8 cellular contexts compared by ENCODE assay signal in genomic region chr12:106986625-106987389, GRCh38. TPM values are rescaled to one million over a fixed set of nuclear protein-coding genes. Genes with fewer than 3 reads are reported as not detected.
DNase-seq lines count a peak whose midpoint lies in the region; ATAC-seq and TF ChIP-seq lines count a peak whose summit lies in the region.

Gene MTERF2 (minus strand): TSS chr12:106987146. CDS start chr12:106978714, 8,432 bp downstream.

- H3K27ac ChIP-seq in C4-2B (peak within 1 kb of the TSS; percentile 73), ectodermal cell (ENCODE audit: insufficient read depth, low read depth, low read length, poor library complexity, severe bottlenecking) (peak within 1 kb of the TSS; percentile 44), lower lobe of right lung (peak within 1 kb of the TSS; percentile 90)

- no peaks in the 10 kb centered on the region for H3K9me3 Mint-ChIP-seq in activated CD8-positive, alpha-beta T cell treated with anti-CD3 and anti-CD28 coated beads, Interleukin-2, amount 10 ng/mL, durations not matched to agents 7 days and 5 days (ENCODE audit: insufficient read depth)

- POLR2A ChIA-PET in activated CD8-positive, alpha-beta T cell treated with anti-CD3 and anti-CD28 coated beads, Interleukin-2, amount 10 ng/mL, durations not matched to agents 7 days and 5 days (lab: Charles Lee) = interaction anchor here (0.8 to 1.1 kb wide), 2 partner anchors 14 to 29 kb away, joined by 3 to 4 read pairs; no protein-coding TSS in a partner anchor

- H3K9me3 ChIP-seq in ectodermal cell (ENCODE audit: control insufficient read depth, low read length) = no peaks in the 10 kb centered on the region
- H3K9me3 ChIP-seq in lower lobe of right lung = no peaks in the 10 kb centered on the region

- H3K27me3 ChIP-seq in ectodermal cell (ENCODE audit: control insufficient read depth, insufficient read depth, low read length, poor library complexity, severe bottlenecking) (no peaks in the 10 kb centered on the region), lower lobe of right lung (ENCODE audit: low read depth) (no peaks in the 10 kb centered on the region)

- ATAC-seq in GM19372 (IDR thresholded peaks at IDR 0.05; ENCODE audit: low read depth, unreplicated experiment) (peak; percentile 94), HG03521 (IDR thresholded peaks at IDR 0.05; ENCODE audit: unreplicated experiment) (peak; percentile 96), lower lobe of right lung (peak; percentile 99)
- peak; percentile 99 for ATAC-seq in activated CD8-positive, alpha-beta T cell treated with anti-CD3 and anti-CD28 coated beads, Interleukin-2, amount 10 ng/mL, durations not matched to agents 7 days and 5 days

- H3K36me3 Mint-ChIP-seq in activated CD8-positive, alpha-beta T cell treated with anti-CD3 and anti-CD28 coated beads, Interleukin-2, amount 10 ng/mL, durations not matched to agents 7 days and 5 days (ENCODE audit: low read depth) = peaks cover 22% of the 10 kb centered on the region

- H3K36me3 ChIP-seq in ectodermal cell (ENCODE audit: control insufficient read depth, insufficient read depth, low read length) = no peaks in the 10 kb centered on the region
- peaks cover 5% of the 10 kb centered on the region for H3K36me3 ChIP-seq in lower lobe of right lung

- intact Hi-C loops in lower lobe of right lung (cut with DNase I) = no loop called here

- H3K27ac Mint-ChIP-seq in activated CD8-positive, alpha-beta T cell treated with anti-CD3 and anti-CD28 coated beads, Interleukin-2, amount 10 ng/mL, durations not matched to agents 7 days and 5 days = peak within 1 kb of the TSS; percentile 82

- no peaks in the 10 kb centered on the region for H3K27me3 Mint-ChIP-seq in activated CD8-positive, alpha-beta T cell treated with anti-CD3 and anti-CD28 coated beads, Interleukin-2, amount 10 ng/mL, durations not matched to agents 7 days and 5 days (ENCODE audit: low read depth)

- DNase-seq in NCI-H748 treated with DMSO at 0.1 percent for 48 hours (lab: John Stamatoyannopoulos, UW) (peak; percentile 90), lower lobe of right lung (peak; percentile 93)
- DNase-seq in activated CD8-positive, alpha-beta T cell treated with anti-CD3 and anti-CD28 coated beads, Interleukin-2, amount 10 ng/mL, durations not matched to agents 7 days and 5 days = peak; percentile 84
- DNase-seq in stimulated activated CD4-positive, alpha-beta T cell treated with anti-CD3 and anti-CD28 coated beads, TNF-alpha, amount 100 ng/mL, for 1 hour (ENCODE audit: low read depth in 3 of 3, low spot score in 1 of 3) = peak; percentile 40 to 65 (median 54)

- WGBS in ectodermal cell, 2 experiments = 1% methylated on average over 49 to 50 of the region's 50 CpGs

- H3K4me1 ChIP-seq in ectodermal cell (ENCODE audit: control insufficient read depth, insufficient read depth, low read length) (peaks cover 9% of the 10 kb centered on the region), lower lobe of right lung (peaks cover 27% of the 10 kb centered on the region)

- CTCF ChIA-PET in activated CD8-positive, alpha-beta T cell treated with anti-CD3 and anti-CD28 coated beads, Interleukin-2, amount 10 ng/mL, durations not matched to agents 7 days and 5 days (lab: Charles Lee) = interaction anchor here (1.5 kb wide), 1 partner anchor 17 kb away, joined by 6 read pairs; no protein-coding TSS in a partner anchor

- H3K4me3 Mint-ChIP-seq in activated CD8-positive, alpha-beta T cell treated with anti-CD3 and anti-CD28 coated beads, Interleukin-2, amount 10 ng/mL, durations not matched to agents 7 days and 5 days = peak within 1 kb of the TSS; percentile 89

- peaks cover 36% of the 10 kb centered on the region for H3K4me1 Mint-ChIP-seq in activated CD8-positive, alpha-beta T cell treated with anti-CD3 and anti-CD28 coated beads, Interleukin-2, amount 10 ng/mL, durations not matched to agents 7 days and 5 days (ENCODE audit: low read depth)

- H3K4me3 ChIP-seq in ectodermal cell (ENCODE audit: insufficient read depth, low read depth, low read length) (peak within 1 kb of the TSS; percentile 78), lower lobe of right lung (peak within 1 kb of the TSS; percentile 81)

- TF ChIP-seq CTCF in C4-2B (conservative IDR thresholded peaks at IDR 0.05) (no peak), lower lobe of right lung (IDR thresholded peaks at IDR 0.05) (peak; percentile 24)

RNA-seq across cellular contexts. Expression of gene MTERF2, which starts in this region (rescaled TPM):
- 1 to 10 TPM; 3.8 to 5.0 TPM for total RNA-seq in activated CD8-positive, alpha-beta T cell treated with anti-CD3 and anti-CD28 coated beads, Interleukin-2, amount 10 ng/mL, durations not matched to agents 7 days and 5 days
- polyA plus RNA-seq in ectodermal cell (2013, experiment 1 of 4) = 24.0 TPM
- polyA plus RNA-seq in ectodermal cell (2013, experiment 2 of 4) = 20.0 TPM
- polyA plus RNA-seq in ectodermal cell (2013, experiment 3 of 4) = 17.8 TPM
- 23.7 TPM for polyA plus RNA-seq in ectodermal cell (2013, experiment 4 of 4)
- 13.6 TPM for total RNA-seq in lower lobe of right lung

Comparison
In these comparisons a context has a peak if more than half of its experiments do, and no peak if none do; other contexts are left out.
1. Peak in every context shown above with its lines: DNase-seq, ATAC-seq, H3K4me3 ChIP-seq and H3K27ac ChIP-seq.